In genomic region chr5:109531262-109531661, GRCh38 we compare ENCODE assay signal across 27 cellular contexts.
"Had no signal": no experiment of that assay in that cellular context is flagged by ENCODE, and none has a peak within 500 bp of the region (broad histone marks: within the 10 kb centered on the region; RNA-seq: fewer than 3 reads in every experiment).

No MANE protein-coding gene starts in this region.

- H3K4me1 ChIP-seq: colonic mucosa, gastrocnemius medialis, heart left ventricle had no signal

- H3K9me3 ChIP-seq: colonic mucosa, esophagus muscularis mucosa, esophagus squamous epithelium, gastrocnemius medialis, gastroesophageal sphincter, heart left ventricle had no signal

- FAIRE-seq: colon, endometrium, endothelial cell of umbilical vein, frontal cortex had no signal

- H3K9me3 Mint-ChIP-seq: dendritic cell treated with granulocyte-macrophage colony-stimulating factor and Interleukin-4, amounts not matched to agents 40 ng/mL and 50 ng/mL, for 4 days; effector memory CD8-positive, alpha-beta T cell had no signal

- H3K27ac Mint-ChIP-seq: dendritic cell treated with granulocyte-macrophage colony-stimulating factor and Interleukin-4, amounts not matched to agents 40 ng/mL and 50 ng/mL, for 4 days; effector memory CD8-positive, alpha-beta T cell had no signal

- ATAC-seq: effector memory CD8-positive, alpha-beta T cell; esophagus mucosa; foreskin keratinocyte; gastrocnemius medialis; gastroesophageal sphincter; heart left ventricle had no signal

- H3K4me3 ChIP-seq: colonic mucosa, coronary artery, dorsolateral prefrontal cortex, esophagus muscularis mucosa, esophagus squamous epithelium, gastrocnemius medialis, gastroesophageal sphincter, heart left ventricle had no signal

- H3K27ac ChIP-seq: colonic mucosa, coronary artery, dorsolateral prefrontal cortex, epithelial cell of prostate, esophagus muscularis mucosa, esophagus squamous epithelium, foreskin keratinocyte, gastrocnemius medialis, gastroesophageal sphincter, heart left ventricle had no signal

- H3K4me3 Mint-ChIP-seq: dendritic cell treated with granulocyte-macrophage colony-stimulating factor and Interleukin-4, amounts not matched to agents 40 ng/mL and 50 ng/mL, for 4 days; effector memory CD8-positive, alpha-beta T cell had no signal

- H3K36me3 ChIP-seq: colonic mucosa, esophagus muscularis mucosa, esophagus squamous epithelium, gastrocnemius medialis, gastroesophageal sphincter, heart left ventricle had no signal

- H3K27me3 ChIP-seq: colonic mucosa, dorsolateral prefrontal cortex, esophagus muscularis mucosa, esophagus squamous epithelium, foreskin keratinocyte, gastrocnemius medialis, gastroesophageal sphincter, heart left ventricle had no signal

- DNase-seq: colonic mucosa; cortex of kidney; dermis blood vessel endothelial cell; dorsolateral prefrontal cortex; effector CD4-positive, alpha-beta T cell; effector CD8-positive, alpha-beta T cell; effector memory CD4-positive, alpha-beta T cell; effector memory CD8-positive, alpha-beta T cell; erythroblast; esophagus squamous epithelium; foreskin fibroblast; foreskin keratinocyte; foreskin melanocyte; gastrocnemius medialis; glutamatergic neuron; head of caudate nucleus; heart left ventricle had no signal
